8 cellular contexts compared by ENCODE assay signal in the genomic region with DNA sequence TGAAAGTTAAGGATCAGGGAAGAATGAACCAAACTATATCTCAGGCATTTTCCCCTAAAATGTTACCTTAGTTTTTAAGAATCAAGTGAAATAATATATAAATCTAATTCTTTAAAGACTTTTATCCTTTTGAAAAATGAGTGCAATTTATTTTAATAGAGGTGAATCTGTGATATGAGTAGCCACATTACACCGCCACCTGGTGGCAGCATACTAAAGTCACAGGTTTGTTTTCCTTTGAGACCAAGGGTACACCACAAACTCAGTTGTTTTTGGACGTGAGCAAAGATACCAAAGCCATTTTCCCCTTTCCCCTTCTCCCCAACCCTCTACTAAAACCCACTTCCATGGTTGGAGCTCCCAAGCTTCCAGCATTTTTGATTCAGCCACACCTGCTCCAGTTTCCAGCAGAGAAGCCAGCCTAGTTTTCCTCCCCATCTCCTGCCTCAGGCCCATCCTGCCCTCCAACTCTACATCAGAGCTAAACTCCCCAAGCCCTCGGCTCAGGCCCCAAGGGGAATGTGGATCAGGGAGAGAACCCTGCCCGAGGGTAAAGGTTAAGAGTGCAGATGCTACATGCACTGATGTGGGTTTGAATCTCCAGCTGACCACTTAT. TPM values are rescaled to one million over a fixed set of nuclear protein-coding genes. Genes with fewer than 3 reads are reported as not detected.
A peak's percentile ranks its signal among the peaks of the same experiment; 100 is the strongest.
DNase-seq lines count a peak whose midpoint lies in the region; ATAC-seq, FAIRE-seq and TF ChIP-seq lines count a peak whose summit lies in the region.

No MANE protein-coding gene starts in this region.

- H2AFZ ChIP-seq in Karpas-422 (ENCODE audit: low read length), result peak overlapping the region; percentile 29; the same call in 1 of the 2 replicates

- no peak for ATAC-seq in GM18520 (IDR thresholded peaks at IDR 0.05; ENCODE audit: unreplicated experiment)

- no peaks in the 10 kb centered on the region for H3K27me3 ChIP-seq in Karpas-422 (ENCODE audit: low read length)
- H3K27me3 ChIP-seq in right atrium auricular region, result no peaks in the 10 kb centered on the region
- H3K27me3 ChIP-seq in small intestine (ENCODE audit: control insufficient read depth in 2 of 2, insufficient read depth in 2 of 2, low read length in 2 of 2), result no peaks in the 10 kb centered on the region

- no peaks in the 10 kb centered on the region for H3K9me3 ChIP-seq in Karpas-422 (ENCODE audit: low read length)
- peaks cover 0 to 4% of the 10 kb centered on the region in 2 donors for H3K9me3 ChIP-seq in right atrium auricular region
- H3K9me3 ChIP-seq in small intestine (ENCODE audit: control insufficient read depth, low read depth), result no peaks in the 10 kb centered on the region

- H3K4me2 ChIP-seq in Karpas-422 (ENCODE audit: low read depth, low read length, poor library complexity, severe bottlenecking), result peak overlapping the region; percentile 16

- DNase-seq in DMS114 treated with DMSO at 0.1 percent for 48 hours (lab: John Stamatoyannopoulos, UW; ENCODE audit: unreplicated experiment) (peak; percentile 41), Karpas-422 (peak; percentile 91), SW480 (ENCODE audit: low spot score) (peak; percentile 40), right atrium auricular region (ENCODE audit: low spot score) (peak; percentile 82), small intestine (peak; percentile 66), NCI-H128 (lab: John Stamatoyannopoulos, UW; ENCODE audit: unreplicated experiment) (no peak)
- DNase-seq in activated naive CD8-positive, alpha-beta T cell treated with anti-CD3 and anti-CD28 coated beads, Interleukin-2, amount 50 U/mL, for 16 hours (ENCODE audit: low read depth, low spot score), result peak; percentile 48

- no peaks in the 10 kb centered on the region for H3K9me2 ChIP-seq in Karpas-422 (replicated peaks; ENCODE audit: insufficient read depth, low read length)

- H3K27ac ChIP-seq in Karpas-422 (ENCODE audit: low read length) (peak overlapping the region; percentile 16), right atrium auricular region (no peak overlapping the region), small intestine (ENCODE audit: low read depth in 1 of 2, low read length in 1 of 2) (no peak overlapping the region)

- H4K20me1 ChIP-seq in Karpas-422 (ENCODE audit: insufficient read depth, low read depth, low read length), result no peaks in the 10 kb centered on the region

- H3K4me3 ChIP-seq in Karpas-422 (ENCODE audit: low read length) (no peak overlapping the region), right atrium auricular region (no peak overlapping the region), small intestine (ENCODE audit: low read depth in 1 of 2, low read length in 2 of 2) (no peak overlapping the region)

- TF ChIP-seq CTCF in right atrium auricular region (IDR thresholded peaks at IDR 0.05), result peak; percentile 73 to 89

- H3K9ac ChIP-seq in Karpas-422 (ENCODE audit: low read length), result peak overlapping the region; percentile 8; the same call in 1 of the 2 replicates

- no peaks in the 10 kb centered on the region for H3K36me3 ChIP-seq in Karpas-422 (ENCODE audit: insufficient read depth, low read length)
- no peaks in the 10 kb centered on the region for H3K36me3 ChIP-seq in right atrium auricular region
- H3K36me3 ChIP-seq in small intestine (ENCODE audit: control insufficient read depth in 2 of 2, insufficient read depth in 2 of 2, low read length in 2 of 2), result no peaks in the 10 kb centered on the region

- no peak for FAIRE-seq in small intestine (lab: Jason Lieb, UNC)

- peaks cover 40% of the 10 kb centered on the region for H3K4me1 ChIP-seq in Karpas-422 (ENCODE audit: low read length)
- no peaks in the 10 kb centered on the region for H3K4me1 ChIP-seq in right atrium auricular region
- no peaks in the 10 kb centered on the region for H3K4me1 ChIP-seq in small intestine (ENCODE audit: control insufficient read depth in 2 of 2, insufficient read depth in 1 of 2, low read depth in 1 of 2, low read length in 1 of 2)

- no peaks in the 10 kb centered on the region for H3K79me2 ChIP-seq in Karpas-422 (ENCODE audit: low read length)

- WGBS in small intestine, 3 donors, result 1 to 13% (median 8%) methylated on average over 4 of the region's 4 CpGs

RNA-seq across cellular contexts. Expression of a gene that starts 22.9 kb away (rescaled TPM):
- total RNA-seq in Karpas-422 (2014; rRNA removed; shearing (Covaris generic); ENCODE audit: low replicate concordance), result not detected in 2 replicates
- 10 to 100 TPM in 1 of 2 donors, 1 to 10 TPM in 1; 8.9 to 10.1 TPM for total RNA-seq in right atrium auricular region
- polyA plus RNA-seq in small intestine, result 10 to 100 TPM in 2 of 3 donors, 1 to 10 TPM in 1; 9.5 to 18.2 (median 13.0) TPM
